In genomic region chr2:233087725-233088124, GRCh38 we compare ENCODE assay signal across 1 cellular context.
TF ChIP-seq lines count a peak whose summit lies in the region.

No MANE protein-coding gene starts in this region.

TF ChIP-seq in GM12878, 131 proteins besides CTCF, POLR2A, EP300 and RAD21:
- TF ChIP-seq RELB (IDR thresholded peaks at IDR 0.05; ENCODE audit: low read depth) (no peak), ZBED1 (IDR thresholded peaks at IDR 0.05; ENCODE audit: borderline replicate concordance) (no peak), ZSCAN29 (IDR thresholded peaks at IDR 0.05) (no peak), ZNF384 (IDR thresholded peaks at IDR 0.05; ENCODE audit: borderline replicate concordance, low read depth, low read length) (no peak), ZNF274 (IDR thresholded peaks at IDR 0.05; ENCODE audit: insufficient read depth, insufficient read length) (no peak), RB1 (IDR thresholded peaks at IDR 0.05; ENCODE audit: borderline replicate concordance) (no peak), WRNIP1 (IDR thresholded peaks at IDR 0.05; ENCODE audit: borderline replicate concordance, low read depth, low read length) (no peak), RUNX3 (IDR thresholded peaks at IDR 0.05; ENCODE audit: low read length) (no peak), LARP7 (IDR thresholded peaks at IDR 0.05) (no peak), PML (IDR thresholded peaks at IDR 0.05; ENCODE audit: low read length) (no peak), NRF1 (conservative IDR thresholded peaks at IDR 0.05; ENCODE audit: low read depth, low read length) (no peak), CHD2 (IDR thresholded peaks at IDR 0.05; ENCODE audit: borderline replicate concordance, low read depth, low read length) (no peak), DPF2 (IDR thresholded peaks at IDR 0.05) (no peak)
